Comparison of ENCODE assay signal across 15 cellular contexts in genomic region chr17:48556534-48557401, GRCh38. TPM values are rescaled to one million over a fixed set of nuclear protein-coding genes. Genes with fewer than 3 reads are reported as not detected.
DNase-seq lines count a peak whose midpoint lies in the region; ATAC-seq and TF ChIP-seq lines count a peak whose summit lies in the region.
"Had no signal": no experiment of that assay in that cellular context is flagged by ENCODE, and none has a peak within 500 bp of the region (broad histone marks: within the 10 kb centered on the region; RNA-seq: fewer than 3 reads in every experiment).

No MANE protein-coding gene starts in this region.

- no peaks in the 10 kb centered on the region for H3K9me3 ChIP-seq in Loucy (ENCODE audit: insufficient read depth, low read depth, low read length)
- no peaks in the 10 kb centered on the region for H3K9me3 ChIP-seq in left lung
- H3K9me3 ChIP-seq in subcutaneous abdominal adipose tissue (ENCODE audit: control insufficient read depth in 5 of 5, low read length in 5 of 5), result no peaks in the 10 kb centered on the region
- H3K9me3 ChIP-seq: SJCRH30 had no signal

- H4K20me1 ChIP-seq in Loucy (ENCODE audit: insufficient read depth, low read length, poor library complexity, severe bottlenecking), result peaks cover 95% of the 10 kb centered on the region

- H3K4me3 ChIP-seq in Loucy (ENCODE audit: low read length, poor library complexity, severe bottlenecking), result no peak overlapping the region
- peak overlapping the region in 1 of 2 donors; percentile 13 for H3K4me3 ChIP-seq in left lung
- no peak overlapping the region for H3K4me3 ChIP-seq in subcutaneous abdominal adipose tissue (ENCODE audit: low read depth in 1 of 5, low read length in 5 of 5)

- H3K36me3 ChIP-seq in Loucy (ENCODE audit: insufficient read depth, low read length) (peaks cover 90% of the 10 kb centered on the region), left lung (no peaks in the 10 kb centered on the region), subcutaneous abdominal adipose tissue (ENCODE audit: control insufficient read depth in 5 of 5, insufficient read depth in 5 of 5, low read length in 5 of 5) (peaks cover 0 to 13% (median 5%) of the 10 kb centered on the region in 5 donors)

- peaks cover 100% of the 10 kb centered on the region for H3K79me2 ChIP-seq in Loucy (ENCODE audit: insufficient read depth, low read length)

- H3K27ac Mint-ChIP-seq in brain, result peak overlapping the region in 3 of 5 experiments; percentile 14 to 98 (median 46)
- H3K27ac Mint-ChIP-seq: WTC11 had no signal

- DNase-seq in left lung, result no peak
- no peak for DNase-seq in anterior cingulate cortex (lab: John Stamatoyannopoulos, UW)
- DNase-seq in NCI-H146 treated with DMSO at 0.1 percent for 48 hours (lab: John Stamatoyannopoulos, UW; ENCODE audit: unreplicated experiment), result no peak
- DNase-seq in cerebellum (ENCODE audit: low spot score), result no peak
- DNase-seq: activated T-cell treated with anti-CD3 and anti-CD28 coated beads, Interleukin-2, amount 50 U/mL, for 4 hours; head of caudate nucleus; NCI-H446 treated with DMSO at 0.1 percent for 48 hours; SJCRH30; small intestine had no signal

- H3K4me1 ChIP-seq in Loucy (ENCODE audit: insufficient read depth, low read length, poor library complexity, severe bottlenecking) (peaks cover 59% of the 10 kb centered on the region), left lung (no peaks in the 10 kb centered on the region), subcutaneous abdominal adipose tissue (ENCODE audit: control insufficient read depth in 5 of 5, insufficient read depth in 5 of 5, low read length in 5 of 5) (peaks cover 16 to 83% (median 75%) of the 10 kb centered on the region in 5 donors)

- no peaks in the 10 kb centered on the region for H3K36me3 Mint-ChIP-seq in brain
- H3K36me3 Mint-ChIP-seq: WTC11 had no signal

- H3K9ac ChIP-seq in Loucy (ENCODE audit: low read depth, low read length, poor library complexity, severe bottlenecking) (peak overlapping the region; percentile 31), subcutaneous abdominal adipose tissue (ENCODE audit: low read length in 5 of 5) (peak overlapping the region in 3 of 5 donors; percentile 0 to 39 (median 16))

- no peaks in the 10 kb centered on the region for H3F3A ChIP-seq in Loucy (ENCODE audit: low read depth)

- peaks cover 0 to 3% (median 0%) of the 10 kb centered on the region in 5 experiments for H3K9me3 Mint-ChIP-seq in brain
- H3K9me3 Mint-ChIP-seq: activated T-cell treated with anti-CD3 and anti-CD28 coated beads, Interleukin-2, amount 50 U/mL, for 4 hours; WTC11 had no signal

- H3K4me2 ChIP-seq in Loucy (ENCODE audit: low read depth, low read length, poor library complexity, severe bottlenecking), result peak overlapping the region; percentile 30

- peak overlapping the region; percentile 37 to 82 for H3K27ac ChIP-seq in left lung
- H3K27ac ChIP-seq in subcutaneous abdominal adipose tissue (ENCODE audit: low read depth, low read length), result peak overlapping the region; percentile 81

- ATAC-seq in left lung (no peak), GM18520 (IDR thresholded peaks at IDR 0.05; ENCODE audit: unreplicated experiment) (no peak)
- ATAC-seq: WTC11 had no signal

- TF ChIP-seq CTCF in Loucy (conservative IDR thresholded peaks at IDR 0.05; ENCODE audit: low read length) (no peak), brain (conservative IDR thresholded peaks at IDR 0.05) (no peak), left lung (IDR thresholded peaks at IDR 0.05) (no peak)

- no peaks in the 10 kb centered on the region for H3K9me2 ChIP-seq in Loucy (replicated peaks; ENCODE audit: low read depth, low read length)

- peak overlapping the region in 4 of 5 experiments; percentile 74 to 85 (median 81) for H3K4me3 Mint-ChIP-seq in brain
- H3K4me3 Mint-ChIP-seq: WTC11 had no signal

- no peaks in the 10 kb centered on the region for H3K27me3 ChIP-seq in Loucy (ENCODE audit: insufficient read depth, low read length, poor library complexity, severe bottlenecking)
- H3K27me3 ChIP-seq in left lung, result peaks cover 25 to 90% of the 10 kb centered on the region in 2 donors
- no peaks in the 10 kb centered on the region for H3K27me3 ChIP-seq in subcutaneous abdominal adipose tissue (ENCODE audit: control insufficient read depth in 5 of 5, insufficient read depth in 4 of 5, low read length in 5 of 5)
- H3K27me3 ChIP-seq: SJCRH30 had no signal

- H2AFZ ChIP-seq in Loucy (ENCODE audit: low read length), result no peak overlapping the region

- peaks cover 100% of the 10 kb centered on the region for H3K27me3 Mint-ChIP-seq in brain

- intact Hi-C loops in left lung (cut with DNase I), result no loop called here

- H3K4me1 Mint-ChIP-seq in brain, result peaks cover 41% of the 10 kb centered on the region

RNA-seq across cellular contexts. Expression of gene HOXB2, which starts 11.9 kb away (rescaled TPM):
- polyA plus RNA-seq in brain (ENCODE audit: insufficient read depth, low read depth, low replicate concordance), result 168 TPM
- total RNA-seq in left lung, result 10 to 100 TPM in 1 of 2 donors, 1 to 10 TPM in 1; 9.7 to 11.8 TPM
- total RNA-seq in cerebellum, result not detected

RNA-seq across cellular contexts. Expression of gene HOXB4, which starts 21.4 kb away (rescaled TPM):
- polyA plus RNA-seq in brain (ENCODE audit: insufficient read depth, low read depth, low replicate concordance), result 30.3 TPM
- 1 to 10 TPM; 4.5 to 4.8 TPM for total RNA-seq in left lung
- total RNA-seq in cerebellum, result 0.09 TPM

RNA-seq across cellular contexts. Expression of gene HOXB1, which starts 26.0 kb away (rescaled TPM):
- polyA plus RNA-seq in brain (ENCODE audit: insufficient read depth, low read depth, low replicate concordance), result not detected
- not detected for total RNA-seq in left lung
- total RNA-seq in cerebellum, result not detected
- total RNA-seq: activated T-cell treated with anti-CD3 and anti-CD28 coated beads, Interleukin-2, amount 50 U/mL, for 4 hours; mucosa of gallbladder; SJCRH30 had no signal
- polyA plus RNA-seq: small intestine had no signal

RNA-seq across cellular contexts. Expression of gene HOXB3, which starts 33.3 kb away (rescaled TPM):
- polyA plus RNA-seq in brain (ENCODE audit: insufficient read depth, low read depth, low replicate concordance), result 41.6 TPM
- 10 to 100 TPM; 10.4 to 15.0 TPM for total RNA-seq in left lung
- total RNA-seq in cerebellum, result not detected

RNA-seq across cellular contexts. Expression of gene HOXB5, which starts 36.8 kb away (rescaled TPM):
- 234 TPM for polyA plus RNA-seq in brain (ENCODE audit: insufficient read depth, low read depth, low replicate concordance)
- total RNA-seq in left lung (1 to 10 TPM; 3.3 to 4.2 TPM), cerebellum (not detected)
- total RNA-seq: WTC11 had no signal
